Comparison of ENCODE assay signal across 1 cellular context in genomic region chr20:62916703-62917476, GRCh38.
A peak's percentile ranks its signal among the peaks of the same experiment; 100 is the strongest.
TF ChIP-seq lines count a peak whose summit lies in the region.

No MANE protein-coding gene starts in this region.

TF ChIP-seq in HepG2, 621 proteins besides CTCF, POLR2A, EP300 and RAD21 (continued from another document):
- TF ChIP-seq FUBP1 (CRISPR knock-in tag; IDR thresholded peaks at IDR 0.05; ENCODE audit: borderline replicate concordance) = peak; percentile 98
- TF ChIP-seq ZFP37 (CRISPR knock-in tag; IDR thresholded peaks at IDR 0.05; ENCODE audit: borderline replicate concordance) = 0 out of 2 replicates have a peak, but pooled peaks have one; percentile 86
- TF ChIP-seq MTF2 (CRISPR knock-in tag; IDR thresholded peaks at IDR 0.05; ENCODE audit: borderline replicate concordance) = peak; percentile 97
- peak; percentile 46; the same call in 1 of the 2 replicates for TF ChIP-seq ZFP36L1 (CRISPR knock-in tag; IDR thresholded peaks at IDR 0.05)
- TF ChIP-seq RBM22 (optimal IDR thresholded peaks at IDR 0.05; ENCODE audit: low read length) = peak; percentile 87
- peak; percentile 94 for TF ChIP-seq ZNF205 (CRISPR knock-in tag; IDR thresholded peaks at IDR 0.05)
- TF ChIP-seq STAT5B (CRISPR knock-in tag; IDR thresholded peaks at IDR 0.05) = peak; percentile 62; the same call in 1 of the 2 replicates
- peak; percentile 44; the same call in 1 of the 2 replicates for TF ChIP-seq MLXIP (CRISPR knock-in tag; IDR thresholded peaks at IDR 0.05; ENCODE audit: borderline replicate concordance)
- TF ChIP-seq GPBP1L1 (CRISPR knock-in tag; IDR thresholded peaks at IDR 0.05) = no peak
- peak; percentile 93 for TF ChIP-seq HMG20A (CRISPR knock-in tag; IDR thresholded peaks at IDR 0.05; ENCODE audit: borderline replicate concordance)
- no peak for TF ChIP-seq ATRX (CRISPR knock-in tag; IDR thresholded peaks at IDR 0.05; ENCODE audit: borderline replicate concordance)
- TF ChIP-seq ZNF207 (IDR thresholded peaks at IDR 0.05; ENCODE audit: borderline replicate concordance) = no peak
- TF ChIP-seq MYPOP (CRISPR knock-in tag; IDR thresholded peaks at IDR 0.05) = peak; percentile 95
- TF ChIP-seq ZNF432 (CRISPR knock-in tag; IDR thresholded peaks at IDR 0.05; ENCODE audit: borderline replicate concordance) = no peak
- TF ChIP-seq MBNL3 (CRISPR knock-in tag; conservative IDR thresholded peaks at IDR 0.05) = no peak
- TF ChIP-seq BRCA1 (CRISPR knock-in tag; IDR thresholded peaks at IDR 0.05) = peak; percentile 96
- 0 out of 2 replicates have a peak, but pooled peaks have one; percentile 44 for TF ChIP-seq ONECUT2 (CRISPR knock-in tag; IDR thresholded peaks at IDR 0.05)
- TF ChIP-seq TSC22D2 (CRISPR knock-in tag; IDR thresholded peaks at IDR 0.05; ENCODE audit: borderline replicate concordance) = peak; percentile 44; the same call in 1 of the 2 replicates
- TF ChIP-seq RORA (CRISPR knock-in tag; IDR thresholded peaks at IDR 0.05) = no peak
- TF ChIP-seq SRSF4 (IDR thresholded peaks at IDR 0.05; ENCODE audit: low read depth, low read length, poor library complexity, severe bottlenecking) = no peak
- no peak for TF ChIP-seq NONO (IDR thresholded peaks at IDR 0.05)
- peak; percentile 98 for TF ChIP-seq NONO (CRISPR knock-in tag; conservative IDR thresholded peaks at IDR 0.05)
- TF ChIP-seq DMAP1 (CRISPR knock-in tag; IDR thresholded peaks at IDR 0.05) = peak; percentile 90
- peak; percentile 35 for TF ChIP-seq XRCC5 (optimal IDR thresholded peaks at IDR 0.05; ENCODE audit: low read length)
- TF ChIP-seq SMARCE1 (IDR thresholded peaks at IDR 0.05; ENCODE audit: borderline replicate concordance) = no peak
- no peak for TF ChIP-seq TIGD3 (CRISPR knock-in tag; IDR thresholded peaks at IDR 0.05; ENCODE audit: borderline replicate concordance)
- peak; percentile 97 for TF ChIP-seq ARID4A (CRISPR knock-in tag; IDR thresholded peaks at IDR 0.05; ENCODE audit: borderline replicate concordance)
- TF ChIP-seq ZGPAT (CRISPR knock-in tag; IDR thresholded peaks at IDR 0.05) = peak; percentile 98
- TF ChIP-seq MBD4 (IDR thresholded peaks at IDR 0.05; ENCODE audit: borderline replicate concordance, low read length) = peak; percentile 42; the same call in 1 of the 2 replicates
- TF ChIP-seq PHF20 (CRISPR knock-in tag; IDR thresholded peaks at IDR 0.05) = peak; percentile 45; the same call in 1 of the 2 replicates
- no peak for TF ChIP-seq ZNF777 (CRISPR knock-in tag; IDR thresholded peaks at IDR 0.05)
- TF ChIP-seq DPF2 (CRISPR knock-in tag; IDR thresholded peaks at IDR 0.05; ENCODE audit: borderline replicate concordance, low read depth) = peak; percentile 99
- TF ChIP-seq ZHX1 (CRISPR knock-in tag; IDR thresholded peaks at IDR 0.05; ENCODE audit: low read depth) = peak; percentile 93
- TF ChIP-seq RNF2 (conservative IDR thresholded peaks at IDR 0.05; ENCODE audit: low read depth) = no peak
- no peak for TF ChIP-seq ZNF672 (CRISPR knock-in tag; IDR thresholded peaks at IDR 0.05)
- no peak for TF ChIP-seq ZBTB42 (CRISPR knock-in tag; IDR thresholded peaks at IDR 0.05)
- TF ChIP-seq KDM5B (CRISPR knock-in tag; IDR thresholded peaks at IDR 0.05; ENCODE audit: borderline replicate concordance) = peak; percentile 72; the same call in 1 of the 2 replicates
- TF ChIP-seq HNRNPUL1 (IDR thresholded peaks at IDR 0.05; ENCODE audit: low read depth, low read length) = no peak
- no peak for TF ChIP-seq FLYWCH1 (CRISPR knock-in tag; IDR thresholded peaks at IDR 0.05)
- 0 out of 2 replicates have a peak, but pooled peaks have one; percentile 64 for TF ChIP-seq ZNF790 (CRISPR knock-in tag; IDR thresholded peaks at IDR 0.05; ENCODE audit: borderline replicate concordance)
- 0 out of 2 replicates have a peak, but pooled peaks have one; percentile 51 for TF ChIP-seq TP53 (CRISPR knock-in tag; conservative IDR thresholded peaks at IDR 0.05)
- TF ChIP-seq SCMH1 (CRISPR knock-in tag; IDR thresholded peaks at IDR 0.05; ENCODE audit: borderline replicate concordance) = no peak
- TF ChIP-seq KLF9 (CRISPR knock-in tag; IDR thresholded peaks at IDR 0.05; ENCODE audit: low read depth) = peak; percentile 69; the same call in 1 of the 2 replicates
- TF ChIP-seq CREB1 (IDR thresholded peaks at IDR 0.05) = peak; percentile 53; the same call in 1 of the 2 replicates
- TF ChIP-seq CREB1 (CRISPR knock-in tag; IDR thresholded peaks at IDR 0.05) = peak; percentile 72
- peak; percentile 63; the same call in 1 of the 2 replicates for TF ChIP-seq ZZZ3 (CRISPR knock-in tag; IDR thresholded peaks at IDR 0.05; ENCODE audit: borderline replicate concordance)
- TF ChIP-seq PCBP1 (IDR thresholded peaks at IDR 0.05; ENCODE audit: borderline replicate concordance, low read depth, low read length) = no peak
